ENCODE assay signal across 2 cellular contexts in the genomic region with DNA sequence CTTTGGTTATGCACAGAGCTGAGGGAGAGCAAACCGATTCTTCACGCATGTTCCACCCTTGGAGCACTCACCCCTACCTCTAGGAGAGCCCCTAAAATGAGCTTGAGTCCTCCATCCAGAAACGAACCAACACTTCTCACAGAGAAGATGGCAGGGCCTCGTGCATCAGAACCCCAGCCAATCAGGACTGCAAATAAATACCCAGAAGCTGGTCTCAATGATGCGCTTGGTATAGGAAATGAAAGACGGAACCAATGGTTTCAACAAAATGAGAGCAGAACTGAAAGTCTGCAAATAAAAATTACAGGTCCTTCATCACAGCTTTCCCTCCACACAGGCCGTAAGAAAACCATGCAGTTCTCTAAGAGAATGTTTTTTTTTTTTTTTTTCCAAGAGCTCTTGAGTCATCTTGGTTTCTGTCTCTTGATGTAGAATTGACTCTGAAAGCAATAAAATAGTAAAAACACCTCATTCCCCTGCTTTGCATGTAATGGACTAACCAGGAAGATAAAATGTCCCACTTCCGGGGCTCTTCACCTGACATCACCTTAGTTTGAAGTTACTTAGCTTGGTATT.
TF ChIP-seq lines count a peak whose summit lies in the region.

No MANE protein-coding gene starts in this region.

TF ChIP-seq in IMR-90, 13 proteins besides CTCF, POLR2A, EP300 and RAD21:
- TF ChIP-seq MAFK (IDR thresholded peaks at IDR 0.05; ENCODE audit: low read depth, low read length) (no peak), RCOR1 (IDR thresholded peaks at IDR 0.05; ENCODE audit: insufficient replicate concordance, low read length) (no peak), BHLHE40 (IDR thresholded peaks at IDR 0.05; ENCODE audit: low read depth, low read length) (no peak), CEBPB (IDR thresholded peaks at IDR 0.05; ENCODE audit: low read depth, low read length) (no peak)

TF ChIP-seq in H1, 55 proteins besides CTCF, POLR2A, EP300 and RAD21:
- TF ChIP-seq SP1 (IDR thresholded peaks at IDR 0.05; ENCODE audit: low read depth, low read length) (no peak), ATF2 (IDR thresholded peaks at IDR 0.05; ENCODE audit: low read length) (no peak), FOSL1 (IDR thresholded peaks at IDR 0.05; ENCODE audit: insufficient read depth, low read depth, low read length) (no peak), GABPA (IDR thresholded peaks at IDR 0.05; ENCODE audit: borderline replicate concordance, insufficient read depth, low read length) (no peak)
